In the genomic region with DNA sequence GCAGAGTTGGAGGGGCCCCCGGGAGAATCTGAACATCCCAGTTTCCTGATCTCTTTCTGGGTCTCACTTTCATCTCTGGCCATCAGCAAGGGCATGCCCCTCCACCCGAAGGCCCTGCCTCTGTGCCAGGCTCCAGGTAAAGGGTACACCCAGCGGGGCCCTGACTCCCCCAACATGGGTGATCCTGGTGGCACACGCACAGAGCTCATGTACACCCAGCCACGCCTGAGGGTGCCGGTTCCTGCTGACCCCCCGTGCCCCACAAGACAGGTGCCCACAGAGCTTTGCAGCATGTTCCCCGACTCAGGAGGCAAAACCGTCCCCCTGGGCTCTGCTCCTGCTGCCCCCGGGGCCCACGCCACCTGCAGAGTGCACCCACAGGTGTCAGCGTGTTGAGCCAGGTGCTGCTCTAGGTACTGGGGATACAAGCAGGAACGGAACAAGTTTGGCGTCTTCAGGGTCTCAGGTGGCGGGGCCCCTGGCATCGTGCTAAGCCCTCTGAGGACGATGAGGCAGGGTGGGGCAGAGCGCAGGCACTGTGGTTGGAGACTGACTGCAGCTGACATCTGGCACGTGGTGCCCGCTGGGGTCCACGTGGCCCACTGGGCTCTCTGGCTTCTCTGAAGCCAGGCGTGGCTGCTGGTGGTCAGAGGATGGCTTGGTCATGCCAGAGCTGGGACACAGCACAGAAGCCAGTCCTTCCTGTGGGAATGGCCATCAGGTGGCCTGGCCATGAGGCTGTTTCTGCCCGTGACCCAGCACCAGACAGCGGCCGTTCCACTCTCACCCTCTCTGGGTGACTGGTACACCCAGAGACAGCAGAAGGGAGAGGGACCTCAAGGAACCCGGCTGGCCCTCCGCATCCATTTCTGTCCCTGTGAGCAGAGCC, we compare ENCODE assay signal across 19 cellular contexts. TPM values are rescaled to one million over a fixed set of nuclear protein-coding genes. Genes with fewer than 3 reads are reported as not detected.
DNase-seq lines count a peak whose midpoint lies in the region; ATAC-seq, FAIRE-seq and TF ChIP-seq lines count a peak whose summit lies in the region.
"Had no signal": no experiment of that assay in that cellular context is flagged by ENCODE, and none has a peak within 500 bp of the region (broad histone marks: within the 10 kb centered on the region; RNA-seq: fewer than 3 reads in every experiment).

No MANE protein-coding gene starts in this region.

- no peaks in the 10 kb centered on the region for H3K36me3 Mint-ChIP-seq in activated T-helper 1 cell treated with anti-CD3 and anti-CD28 coated beads, Interleukin-12 subunit alpha, Interleukin-12 subunit beta, Interleukin-2, Interleukin-4 antibody, amounts not matched to agents 30 ng/mL and 10 ng/mL and 1 ng/mL, durations not matched to agents 14 hours and 24 hours and 36 hours (ENCODE audit: low read depth)
- H3K36me3 Mint-ChIP-seq: activated naive CD4-positive, alpha-beta T cell treated with anti-CD3 and anti-CD28 coated beads, Interleukin-2, amount 50 U/mL, for 24 hours; CD14-positive monocyte; naive B cell had no signal

- FAIRE-seq in bronchial epithelial cell (lab: Jason Lieb, UNC) = peak; percentile 7
- FAIRE-seq: endothelial cell of umbilical vein, keratinocyte had no signal

- no peaks in the 10 kb centered on the region for H3K27me3 Mint-ChIP-seq in activated T-helper 1 cell treated with anti-CD3 and anti-CD28 coated beads, Interleukin-12 subunit alpha, Interleukin-12 subunit beta, Interleukin-2, Interleukin-4 antibody, amounts not matched to agents 30 ng/mL and 10 ng/mL and 1 ng/mL, durations not matched to agents 14 hours and 24 hours and 36 hours (ENCODE audit: insufficient read depth)
- H3K27me3 Mint-ChIP-seq: activated naive CD4-positive, alpha-beta T cell treated with anti-CD3 and anti-CD28 coated beads, Interleukin-2, amount 50 U/mL, for 24 hours; naive B cell had no signal

- H3K27me3 ChIP-seq in bronchial epithelial cell (ENCODE audit: control insufficient read depth, insufficient read depth, low read length) = no peaks in the 10 kb centered on the region
- no peaks in the 10 kb centered on the region for H3K27me3 ChIP-seq in right cardiac atrium (ENCODE audit: control insufficient read depth, insufficient read depth)

- H3K27ac Mint-ChIP-seq in activated T-helper 1 cell treated with anti-CD3 and anti-CD28 coated beads, Interleukin-12 subunit alpha, Interleukin-12 subunit beta, Interleukin-2, Interleukin-4 antibody, amounts not matched to agents 30 ng/mL and 10 ng/mL and 1 ng/mL, durations not matched to agents 14 hours and 24 hours and 36 hours = no peak overlapping the region
- H3K27ac Mint-ChIP-seq: activated naive CD4-positive, alpha-beta T cell treated with anti-CD3 and anti-CD28 coated beads, Interleukin-2, amount 50 U/mL, for 24 hours; naive B cell had no signal

- intact Hi-C loops in right cardiac atrium (cut with DNase I) = loop anchor here in 3 of 4 donors (5.0 kb wide), 1 partner anchor 46 kb away; no protein-coding TSS in a partner anchor
- intact Hi-C loops in activated T-helper 1 cell treated with anti-CD3 and anti-CD28 coated beads, Interleukin-12 subunit alpha, Interleukin-12 subunit beta, Interleukin-2, Interleukin-4 antibody, amounts not matched to agents 30 ng/mL and 10 ng/mL and 1 ng/mL, durations not matched to agents 14 hours and 24 hours and 36 hours (cut with micrococcal nuclease) = no loop called here

- 90% methylated on average over 27 of the region's 27 CpGs for WGBS in right cardiac atrium

- H3K4me1 Mint-ChIP-seq in activated T-helper 1 cell treated with anti-CD3 and anti-CD28 coated beads, Interleukin-12 subunit alpha, Interleukin-12 subunit beta, Interleukin-2, Interleukin-4 antibody, amounts not matched to agents 30 ng/mL and 10 ng/mL and 1 ng/mL, durations not matched to agents 14 hours and 24 hours and 36 hours (ENCODE audit: low read depth) = no peaks in the 10 kb centered on the region
- H3K4me1 Mint-ChIP-seq: activated naive CD4-positive, alpha-beta T cell treated with anti-CD3 and anti-CD28 coated beads, Interleukin-2, amount 50 U/mL, for 24 hours; CD14-positive monocyte had no signal

- no peaks in the 10 kb centered on the region for H3K9me3 Mint-ChIP-seq in activated T-helper 1 cell treated with anti-CD3 and anti-CD28 coated beads, Interleukin-12 subunit alpha, Interleukin-12 subunit beta, Interleukin-2, Interleukin-4 antibody, amounts not matched to agents 30 ng/mL and 10 ng/mL and 1 ng/mL, durations not matched to agents 14 hours and 24 hours and 36 hours
- H3K9me3 Mint-ChIP-seq: activated naive CD4-positive, alpha-beta T cell treated with anti-CD3 and anti-CD28 coated beads, Interleukin-2, amount 50 U/mL, for 24 hours; CD14-positive monocyte; naive B cell had no signal

- H3K4me3 ChIP-seq in bronchial epithelial cell (ENCODE audit: low read depth, low read length) (no peak overlapping the region), right cardiac atrium (ENCODE audit: low read length) (no peak overlapping the region)

- H3K4me3 Mint-ChIP-seq in activated T-helper 1 cell treated with anti-CD3 and anti-CD28 coated beads, Interleukin-12 subunit alpha, Interleukin-12 subunit beta, Interleukin-2, Interleukin-4 antibody, amounts not matched to agents 30 ng/mL and 10 ng/mL and 1 ng/mL, durations not matched to agents 14 hours and 24 hours and 36 hours = no peak overlapping the region
- H3K4me3 Mint-ChIP-seq: activated naive CD4-positive, alpha-beta T cell treated with anti-CD3 and anti-CD28 coated beads, Interleukin-2, amount 50 U/mL, for 24 hours; CD14-positive monocyte had no signal

- H3K27ac ChIP-seq in right cardiac atrium (ENCODE audit: low read length) (no peak overlapping the region), temporal lobe (ENCODE audit: low read depth, low read length) (peak overlapping the region; percentile 90)

- H3K9me3 ChIP-seq in right cardiac atrium (ENCODE audit: control insufficient read depth, low read length) = no peaks in the 10 kb centered on the region

- DNase-seq in bronchial epithelial cell (ENCODE audit: low read depth) = no peak
- DNase-seq in right cardiac atrium = peak; percentile 21 to 66 (median 58)
- no peak for DNase-seq in activated T-helper 1 cell treated with anti-CD3 and anti-CD28 coated beads, Interleukin-12 subunit alpha, Interleukin-12 subunit beta, Interleukin-2, Interleukin-4 antibody, amounts not matched to agents 30 ng/mL and 10 ng/mL and 1 ng/mL, durations not matched to agents 14 hours and 24 hours and 36 hours (ENCODE audit: low spot score)
- DNase-seq in NCI-H524 (lab: John Stamatoyannopoulos, UW) = no peak
- DNase-seq: activated CD4-positive, CD25-positive, alpha-beta regulatory T cell treated with anti-CD3 and anti-CD28 coated beads, Interleukin-2, amount 50 U/mL, for 72 hours; DMS79 treated with DMSO at 0.1 percent for 48 hours; HCEC 1CT; KBM-7; naive B cell; NCI-H146; NCI-H510A; stimulated activated CD4-positive, alpha-beta T cell treated with anti-CD3 and anti-CD28 coated beads, Interleukin-4, amount 100 ng/mL, for 24 hours had no signal

- no peaks in the 10 kb centered on the region for H3K36me3 ChIP-seq in bronchial epithelial cell (ENCODE audit: control insufficient read depth, insufficient read depth, low read length)

- H3K4me1 ChIP-seq in right cardiac atrium (ENCODE audit: control insufficient read depth, insufficient read depth, low read length) = peaks cover 8% of the 10 kb centered on the region

- TF ChIP-seq CTCF in bronchial epithelial cell (IDR thresholded peaks at IDR 0.05; ENCODE audit: insufficient read depth, low read length, severe bottlenecking) = no peak

- ATAC-seq in right cardiac atrium = no peak
- ATAC-seq in HG03460 (IDR thresholded peaks at IDR 0.05; ENCODE audit: unreplicated experiment) = no peak
- ATAC-seq: Panc1 had no signal

RNA-seq across cellular contexts. Expression of gene BAG5, which starts 13.8 kb away (rescaled TPM):
- total RNA-seq in bronchial epithelial cell = 41.5 and 42.9 TPM in 2 replicates
- total RNA-seq in right cardiac atrium = 10 to 100 TPM; 18.9 to 23.6 (median 19.5) TPM
- polyA plus RNA-seq in right cardiac atrium = 7.7 TPM
- total RNA-seq in temporal lobe = 32.2 TPM
- total RNA-seq in activated T-helper 1 cell treated with anti-CD3 and anti-CD28 coated beads, Interleukin-12 subunit alpha, Interleukin-12 subunit beta, Interleukin-2, Interleukin-4 antibody, amounts not matched to agents 30 ng/mL and 10 ng/mL and 1 ng/mL, durations not matched to agents 14 hours and 24 hours and 36 hours = 33.8 and 34.1 TPM in 2 replicates

RNA-seq across cellular contexts. Expression of gene COA8, which starts 14.1 kb away (rescaled TPM):
- total RNA-seq in bronchial epithelial cell = 17.4 and 23.9 TPM in 2 replicates
- 10 to 100 TPM; 33.8 to 43.5 (median 41.7) TPM for total RNA-seq in right cardiac atrium
- 60.8 TPM for polyA plus RNA-seq in right cardiac atrium
- total RNA-seq in temporal lobe = 26.8 TPM
- 37.2 and 39.7 TPM in 2 replicates for total RNA-seq in activated T-helper 1 cell treated with anti-CD3 and anti-CD28 coated beads, Interleukin-12 subunit alpha, Interleukin-12 subunit beta, Interleukin-2, Interleukin-4 antibody, amounts not matched to agents 30 ng/mL and 10 ng/mL and 1 ng/mL, durations not matched to agents 14 hours and 24 hours and 36 hours

RNA-seq across cellular contexts. Expression of gene TRMT61A, which starts 19.7 kb away (rescaled TPM):
- total RNA-seq in bronchial epithelial cell = 8.7 and 13.7 TPM in 2 replicates
- 1 to 10 TPM; 4.8 to 6.9 (median 6.5) TPM for total RNA-seq in right cardiac atrium
- polyA plus RNA-seq in right cardiac atrium = 6.2 TPM
- 4.7 TPM for total RNA-seq in temporal lobe
- total RNA-seq in activated T-helper 1 cell treated with anti-CD3 and anti-CD28 coated beads, Interleukin-12 subunit alpha, Interleukin-12 subunit beta, Interleukin-2, Interleukin-4 antibody, amounts not matched to agents 30 ng/mL and 10 ng/mL and 1 ng/mL, durations not matched to agents 14 hours and 24 hours and 36 hours = 23.4 and 23.7 TPM in 2 replicates

RNA-seq across cellular contexts. Expression of gene CKB, which starts 26.1 kb away (rescaled TPM):
- total RNA-seq in bronchial epithelial cell = 31.3 and 50.8 TPM in 2 replicates
- total RNA-seq in right cardiac atrium = 100 to 1,000 TPM; 478 to 697 (median 542) TPM
- polyA plus RNA-seq in right cardiac atrium = 843 TPM
- 249 TPM for total RNA-seq in temporal lobe
- total RNA-seq in activated T-helper 1 cell treated with anti-CD3 and anti-CD28 coated beads, Interleukin-12 subunit alpha, Interleukin-12 subunit beta, Interleukin-2, Interleukin-4 antibody, amounts not matched to agents 30 ng/mL and 10 ng/mL and 1 ng/mL, durations not matched to agents 14 hours and 24 hours and 36 hours = 13.7 and 16.0 TPM in 2 replicates

Comparison
In these comparisons a context has a peak if more than half of its experiments do, and no peak if none do; other contexts are left out.
1. DNase-seq: peak in right cardiac atrium (3 of 3); none in bronchial epithelial cell (single experiment), activated T-helper 1 cell treated with anti-CD3 and anti-CD28 coated beads, Interleukin-12 subunit alpha, Interleukin-12 subunit beta, Interleukin-2, Interleukin-4 antibody, amounts not matched to agents 30 ng/mL and 10 ng/mL and 1 ng/mL, durations not matched to agents 14 hours and 24 hours and 36 hours (single experiment) and NCI-H524 (0 of 2).